In genomic region chr16:87363771-87364476, GRCh38 we compare ENCODE assay signal across 1 cellular context.
A peak's percentile ranks its signal among the peaks of the same experiment; 100 is the strongest.
TF ChIP-seq lines count a peak whose summit lies in the region.

No MANE protein-coding gene starts in this region.

TF ChIP-seq in K562, 482 proteins besides CTCF, POLR2A, EP300 and RAD21:
- TF ChIP-seq MEIS2 (IDR thresholded peaks at IDR 0.05; ENCODE audit: partially characterized antibody) = peak; percentile 76
- peak; percentile 14 for TF ChIP-seq CCNT2 (IDR thresholded peaks at IDR 0.05; ENCODE audit: borderline replicate concordance, extremely low read depth, insufficient read length, low read depth, low read length)
- no peak for TF ChIP-seq BHLHE40 (IDR thresholded peaks at IDR 0.05; ENCODE audit: low read length)
- peak; percentile 83 for TF ChIP-seq VEZF1 (CRISPR knock-in tag; IDR thresholded peaks at IDR 0.05)
- peak; percentile 22; the same call in 1 of the 2 replicates for TF ChIP-seq C11orf30 (IDR thresholded peaks at IDR 0.05; ENCODE audit: low read depth)
- TF ChIP-seq ZNF316 (IDR thresholded peaks at IDR 0.05) = peak; percentile 38; the same call in 1 of the 2 replicates
- 0 out of 2 replicates have a peak, but pooled peaks have one; percentile 12 for TF ChIP-seq RB1 (IDR thresholded peaks at IDR 0.05; ENCODE audit: low read depth)
- TF ChIP-seq ZNF175 (CRISPR knock-in tag; IDR thresholded peaks at IDR 0.05; ENCODE audit: low read depth) = no peak
- TF ChIP-seq PBX2 (CRISPR knock-in tag; IDR thresholded peaks at IDR 0.05; ENCODE audit: low read depth) = no peak
- peak; percentile 61 for TF ChIP-seq PBX2 (tag; conservative IDR thresholded peaks at IDR 0.05; ENCODE audit: low read depth)
- TF ChIP-seq CXXC5 (CRISPR knock-in tag; IDR thresholded peaks at IDR 0.05) = peak; percentile 29; the same call in 1 of the 2 replicates
- peak; percentile 59; the same call in 1 of the 2 replicates for TF ChIP-seq HMBOX1 (IDR thresholded peaks at IDR 0.05)
- no peak for TF ChIP-seq PCBP2 (IDR thresholded peaks at IDR 0.05; ENCODE audit: low read depth, low read length, poor library complexity, severe bottlenecking)
- peak; percentile 60 for TF ChIP-seq PKNOX1 (IDR thresholded peaks at IDR 0.05)
- TF ChIP-seq RBM34 (IDR thresholded peaks at IDR 0.05; ENCODE audit: borderline replicate concordance, insufficient read depth, low read length) = no peak
